ENCODE assay signal across 24 cellular contexts in the genomic region with DNA sequence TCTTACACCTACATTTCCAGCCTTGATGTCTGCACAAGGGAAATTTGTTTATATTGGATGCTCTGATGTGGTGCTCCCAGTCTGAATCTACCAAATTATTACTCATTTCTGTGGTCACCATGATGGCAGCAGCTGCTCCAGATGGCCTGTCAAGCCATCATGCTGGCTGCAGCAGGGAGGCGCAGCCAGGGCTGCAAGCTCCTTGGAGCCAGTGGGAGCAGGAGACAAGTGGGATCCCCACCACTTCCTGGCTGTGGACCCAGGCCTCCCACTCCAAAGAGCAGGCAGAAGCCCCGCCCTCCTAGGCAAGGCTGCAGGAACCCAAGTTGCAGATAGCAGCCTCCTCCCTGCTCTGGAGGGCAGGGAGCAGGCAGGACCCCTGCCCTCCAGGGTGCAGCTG.
DNase-seq lines count a peak whose midpoint lies in the region; ATAC-seq and TF ChIP-seq lines count a peak whose summit lies in the region.
"Had no signal": no experiment of that assay in that cellular context is flagged by ENCODE, and none has a peak within 500 bp of the region (broad histone marks: within the 10 kb centered on the region; RNA-seq: fewer than 3 reads in every experiment).

No MANE protein-coding gene starts in this region.

- no peaks in the 10 kb centered on the region for H3K36me3 Mint-ChIP-seq in H9 (ENCODE audit: insufficient read depth in 1 of 3, low read depth in 3 of 3)
- no peaks in the 10 kb centered on the region for H3K36me3 Mint-ChIP-seq in stimulated activated effector memory CD8-positive, alpha-beta T cell treated with anti-CD3 and anti-CD28 coated beads, Interleukin-12 subunit alpha, Interleukin-12 subunit beta, amount 100 ng/mL, for 72 hours

- H3K4me3 Mint-ChIP-seq in H9 = no peak overlapping the region
- no peak overlapping the region for H3K4me3 Mint-ChIP-seq in stimulated activated effector memory CD8-positive, alpha-beta T cell treated with anti-CD3 and anti-CD28 coated beads, Interleukin-12 subunit alpha, Interleukin-12 subunit beta, amount 100 ng/mL, for 72 hours
- H3K4me3 Mint-ChIP-seq: B cell, HFFc6, IgD-negative memory B cell had no signal

- no peak overlapping the region for H3K27ac ChIP-seq in H9 (ENCODE audit: insufficient read length, low read depth, low read length)

- no peak overlapping the region for H4K5ac ChIP-seq in H9 (ENCODE audit: insufficient read length, low read depth, low read length)

- H3T11ph ChIP-seq in H9 (ENCODE audit: low read length) = no peak overlapping the region

- H3K79me2 ChIP-seq in H9 (ENCODE audit: insufficient read depth, low read length) = no peaks in the 10 kb centered on the region

- no peak overlapping the region for H3K9ac ChIP-seq in H9 (ENCODE audit: extremely low read depth, insufficient read length, low read length)

- H2BK5ac ChIP-seq in H9 (ENCODE audit: insufficient read length, low read length) = no peak overlapping the region

- H2BK15ac ChIP-seq in H9 (ENCODE audit: low read depth, low read length) = no peak overlapping the region

- H4K8ac ChIP-seq in H9 (replicated peaks; ENCODE audit: insufficient read length, low read depth, low read length) = no peak overlapping the region

- H3K4me2 ChIP-seq in H9 (ENCODE audit: insufficient read depth, insufficient read length, low read length) = no peak overlapping the region

- H3K9me3 ChIP-seq in H9 (ENCODE audit: control insufficient read depth, low read depth, low read length) = no peaks in the 10 kb centered on the region

- no peaks in the 10 kb centered on the region for H3K9me3 Mint-ChIP-seq in H9
- no peaks in the 10 kb centered on the region for H3K9me3 Mint-ChIP-seq in stimulated activated effector memory CD8-positive, alpha-beta T cell treated with anti-CD3 and anti-CD28 coated beads, Interleukin-12 subunit alpha, Interleukin-12 subunit beta, amount 100 ng/mL, for 72 hours

- in situ Hi-C loops in astrocyte of the spinal cord (cut with HindIII; ENCODE audit: low sequenced_read_pairs) = no loop called here

- H2BK12ac ChIP-seq in H9 (ENCODE audit: insufficient read length, low read depth, low read length) = no peak overlapping the region

- H3K23me2 ChIP-seq in H9 (ENCODE audit: insufficient read length, low read depth, low read length, poor library complexity, severe bottlenecking) = no peaks in the 10 kb centered on the region

- DNase-seq in H9 = peak; percentile 29
- peak; percentile 41 for DNase-seq in astrocyte of the spinal cord (ENCODE audit: low read depth, low spot score)
- DNase-seq in islet precursor cell = peak; percentile 55
- no peak for DNase-seq in stimulated activated effector memory CD8-positive, alpha-beta T cell treated with anti-CD3 and anti-CD28 coated beads, Interleukin-12 subunit alpha, Interleukin-12 subunit beta, amount 100 ng/mL, for 72 hours (ENCODE audit: low spot score in 2 of 2)
- DNase-seq in GM10266 (ENCODE audit: extremely low spot score) = no peak
- no peak for DNase-seq in stimulated activated CD4-positive, alpha-beta T cell treated with anti-CD3 and anti-CD28 coated beads, Interleukin-2, amount 100 ng/mL, for 48 hours
- DNase-seq: DMS 273 treated with DMSO at 0.1 percent for 48 hours, DND-41, GF-D8, HFFc6, Karpas-422, MM.1S, NCI-H1092, NCI-H1436 treated with DMSO at 0.1 percent for 48 hours, NCI-H2029, NCI-H345, NCI-H524 treated with DMSO at 0.1 percent for 48 hours, SW 1271 had no signal

- H3K27ac Mint-ChIP-seq in H9 = no peak overlapping the region
- no peak overlapping the region for H3K27ac Mint-ChIP-seq in stimulated activated effector memory CD8-positive, alpha-beta T cell treated with anti-CD3 and anti-CD28 coated beads, Interleukin-12 subunit alpha, Interleukin-12 subunit beta, amount 100 ng/mL, for 72 hours
- H3K27ac Mint-ChIP-seq: B cell, HFFc6, IgD-negative memory B cell had no signal

- no peak overlapping the region for H2BK120ac ChIP-seq in H9 (ENCODE audit: low read depth, low read length, poor library complexity, severe bottlenecking)

- H4K91ac ChIP-seq in H9 (ENCODE audit: insufficient read length, low read depth, low read length) = no peak overlapping the region

- H4K20me1 ChIP-seq in H9 (ENCODE audit: control insufficient read depth, insufficient read depth, insufficient read length) = no peaks in the 10 kb centered on the region

- TF ChIP-seq CTCF in H9 (conservative IDR thresholded peaks at IDR 0.05) = no peak
- no peak for TF ChIP-seq CTCF in astrocyte of the spinal cord (IDR thresholded peaks at IDR 0.05; ENCODE audit: low read depth, low read length)
- no peak for TF ChIP-seq CTCF in GM10266 (IDR thresholded peaks at IDR 0.05; ENCODE audit: control insufficient read depth, insufficient read depth, low read depth, missing control alignments)

- no peak overlapping the region for H3K4me3 ChIP-seq in astrocyte of the spinal cord (ENCODE audit: low read depth, low read length)
- H3K4me3 ChIP-seq: GM12878 had no signal

- ATAC-seq in stimulated activated effector memory CD8-positive, alpha-beta T cell treated with anti-CD3 and anti-CD28 coated beads, Interleukin-12 subunit alpha, Interleukin-12 subunit beta, amount 100 ng/mL, for 72 hours = peak; percentile 8
- ATAC-seq in HG03045 (IDR thresholded peaks at IDR 0.05; ENCODE audit: unreplicated experiment) (no peak), GM21723 (IDR thresholded peaks at IDR 0.05; ENCODE audit: unreplicated experiment) (no peak)
- ATAC-seq: GM12878, Panc1 had no signal

- H3K56ac ChIP-seq in H9 (ENCODE audit: insufficient read length, low read depth, low read length) = no peak overlapping the region

- H3K27me3 ChIP-seq in H9 (ENCODE audit: insufficient read depth, low read length) = no peaks in the 10 kb centered on the region

- no peak overlapping the region for H3K18ac ChIP-seq in H9 (ENCODE audit: insufficient read length, low read depth, low read length)

- H3K79me1 ChIP-seq in H9 (ENCODE audit: insufficient read depth, low read depth, low read length, poor library complexity, severe bottlenecking) = no peaks in the 10 kb centered on the region

- WGBS in H9 (ENCODE audit: extremely low coverage, insufficient read length, low lambda C conversion rate) = no CpG with 5 or more reads among the region's 2 CpGs

- peak overlapping the region; percentile 14; the same call in 1 of the 2 replicates for H3K14ac ChIP-seq in H9 (ENCODE audit: insufficient read depth, low read length)

- H2AFZ ChIP-seq in H9 (ENCODE audit: low read length) = no peak overlapping the region

- no peak overlapping the region for H2BK20ac ChIP-seq in H9 (ENCODE audit: low read depth, low read length, poor library complexity, severe bottlenecking)

- H3K4me1 Mint-ChIP-seq in H9 = no peaks in the 10 kb centered on the region
- no peaks in the 10 kb centered on the region for H3K4me1 Mint-ChIP-seq in stimulated activated effector memory CD8-positive, alpha-beta T cell treated with anti-CD3 and anti-CD28 coated beads, Interleukin-12 subunit alpha, Interleukin-12 subunit beta, amount 100 ng/mL, for 72 hours
- H3K4me1 Mint-ChIP-seq: B cell, IgD-negative memory B cell had no signal

- no peak overlapping the region for H3K4ac ChIP-seq in H9 (ENCODE audit: low read depth, low read length)

- H2AK5ac ChIP-seq in H9 (ENCODE audit: insufficient read length, low read length) = no peak overlapping the region

- H3K23ac ChIP-seq in H9 (ENCODE audit: insufficient read length, low read depth, low read length) = no peak overlapping the region

- no peaks in the 10 kb centered on the region for H3K27me3 Mint-ChIP-seq in H9 (ENCODE audit: low read depth)
- H3K27me3 Mint-ChIP-seq: B cell, IgD-negative memory B cell had no signal

- no peaks in the 10 kb centered on the region for H3K4me1 ChIP-seq in H9 (ENCODE audit: insufficient read depth, low read length)

Comparison
In these comparisons a context has a peak if more than half of its experiments do, and no peak if none do; other contexts are left out.
1. DNase-seq: peak in H9 (single experiment), astrocyte of the spinal cord (single experiment) and islet precursor cell (single experiment); none in stimulated activated effector memory CD8-positive, alpha-beta T cell treated with anti-CD3 and anti-CD28 coated beads, Interleukin-12 subunit alpha, Interleukin-12 subunit beta, amount 100 ng/mL, for 72 hours (0 of 2), GM10266 (single experiment) and stimulated activated CD4-positive, alpha-beta T cell treated with anti-CD3 and anti-CD28 coated beads, Interleukin-2, amount 100 ng/mL, for 48 hours (0 of 2).